10 cellular contexts compared by ENCODE assay signal in the genomic region with DNA sequence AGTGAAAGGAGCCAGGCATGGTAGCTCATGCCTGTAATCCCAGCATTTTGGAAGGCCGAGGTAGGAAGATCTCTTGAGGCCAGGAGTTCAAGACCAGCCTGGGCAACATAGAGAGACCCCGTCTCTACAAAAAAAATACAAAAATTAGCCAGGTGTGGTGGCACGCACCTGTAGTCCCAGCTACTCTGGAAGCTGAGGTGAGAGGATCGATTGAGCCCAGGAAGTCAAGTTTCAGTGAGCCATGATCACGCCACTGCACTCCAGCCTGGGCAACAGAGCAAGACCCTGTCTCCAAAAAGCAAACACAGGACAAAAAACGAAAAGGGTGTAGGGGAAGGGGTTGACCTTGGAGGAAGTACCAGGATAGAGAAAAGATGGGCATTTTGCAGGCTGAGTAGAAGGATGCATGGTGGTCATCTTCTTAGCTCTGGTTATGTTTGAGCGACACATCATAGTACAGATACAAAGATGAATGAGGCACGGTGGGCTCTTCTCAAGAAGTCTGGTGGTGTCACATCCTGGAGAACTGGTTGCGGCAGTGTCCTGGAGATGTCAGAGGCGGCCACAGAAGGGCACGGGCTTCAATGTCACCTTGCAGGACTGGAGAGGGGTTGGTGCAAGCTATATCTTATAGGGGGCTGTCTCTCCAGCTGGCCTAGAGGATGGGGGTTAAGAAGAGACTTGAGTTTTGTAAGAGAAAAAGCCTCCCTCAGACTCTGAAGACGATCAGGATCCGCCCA.
"Had no signal": no experiment of that assay in that cellular context is flagged by ENCODE, and none has a peak within 500 bp of the region (broad histone marks: within the 10 kb centered on the region; RNA-seq: fewer than 3 reads in every experiment).

No MANE protein-coding gene starts in this region.

- H3K27ac ChIP-seq: ovary had no signal

- H3K36me3 ChIP-seq: ovary had no signal

- H3K4me3 ChIP-seq: ovary had no signal

- FAIRE-seq: colon had no signal

- ATAC-seq: activated CD8-positive, alpha-beta T cell treated with anti-CD3 and anti-CD28 coated beads, Interleukin-2, amount 10 ng/mL, durations not matched to agents 7 days and 5 days had no signal

- H3K9me3 ChIP-seq: ovary had no signal

- H3K27me3 ChIP-seq: ovary had no signal

- DNase-seq: activated CD4-positive, alpha-beta T cell treated with anti-CD3 and anti-CD28 coated beads for 48 hours; activated CD8-positive, alpha-beta memory T cell treated with anti-CD3 and anti-CD28 coated beads, Interleukin-2, amount 50 U/mL, for 4 hours; activated CD8-positive, alpha-beta T cell treated with anti-CD3 and anti-CD28 coated beads, Interleukin-2, amount 10 ng/mL, durations not matched to agents 7 days and 5 days; activated gamma-delta T cell; activated T-cell treated with anti-CD3 and anti-CD28 coated beads, Interleukin-2, amount 50 U/mL, for 48 hours; effector CD4-positive, alpha-beta T cell; foreskin melanocyte; ovary; T-helper 2 cell had no signal
